1 cellular context compared by ENCODE assay signal in the genomic region with DNA sequence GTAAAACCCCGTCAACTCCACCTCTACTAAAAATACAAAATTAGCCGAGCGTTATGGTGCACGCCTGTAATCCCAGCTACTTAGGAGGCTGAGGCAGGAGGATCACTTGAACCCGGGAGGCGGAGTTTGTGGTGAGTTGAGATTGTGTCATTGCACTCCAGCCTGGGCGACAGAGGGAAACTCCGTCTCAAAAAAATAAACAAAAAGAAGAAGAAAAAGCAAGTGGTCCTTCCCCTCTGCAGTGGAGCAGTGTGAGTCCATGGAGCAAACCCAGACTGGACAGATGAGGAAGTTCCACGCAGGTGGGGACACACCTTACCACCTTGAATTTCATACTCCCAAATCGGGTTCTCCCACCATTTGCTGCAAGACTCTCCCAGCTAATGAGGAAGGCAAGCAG.
TF ChIP-seq lines count a peak whose summit lies in the region.

No MANE protein-coding gene starts in this region.

TF ChIP-seq in endothelial cell of umbilical vein, 7 proteins besides CTCF, POLR2A, EP300 and RAD21:
- TF ChIP-seq JUN (IDR thresholded peaks at IDR 0.05; ENCODE audit: borderline replicate concordance, insufficient read depth, insufficient read length, low read depth) (no peak), FOS (IDR thresholded peaks at IDR 0.05; ENCODE audit: borderline replicate concordance, insufficient read depth, low read length) (no peak), MYC (IDR thresholded peaks at IDR 0.05; ENCODE audit: low read depth, low read length) (no peak), POLR2AphosphoS5 (IDR thresholded peaks at IDR 0.05; ENCODE audit: insufficient read depth, low read depth, low read length) (no peak), EZH2 (IDR thresholded peaks at IDR 0.05; ENCODE audit: borderline replicate concordance, low read depth, low read length, severe bottlenecking) (no peak), GATA2 (IDR thresholded peaks at IDR 0.05; ENCODE audit: insufficient read depth, insufficient read length, low read depth, low read length) (no peak)
- TF ChIP-seq, protein P1, sequence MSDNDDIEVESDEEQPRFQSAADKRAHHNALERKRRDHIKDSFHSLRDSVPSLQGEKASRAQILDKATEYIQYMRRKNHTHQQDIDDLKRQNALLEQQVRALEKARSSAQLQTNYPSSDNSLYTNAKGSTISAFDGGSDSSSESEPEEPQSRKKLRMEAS (IDR thresholded peaks at IDR 0.05; ENCODE audit: insufficient read depth, insufficient read length) = no peak
